12 cellular contexts compared by ENCODE assay signal in genomic region chr10:123153486-123154091, GRCh38. TPM values are rescaled to one million over a fixed set of nuclear protein-coding genes. Genes with fewer than 3 reads are reported as not detected.
DNase-seq lines count a peak whose midpoint lies in the region; ATAC-seq and TF ChIP-seq lines count a peak whose summit lies in the region.
"Had no signal": no experiment of that assay in that cellular context is flagged by ENCODE, and none has a peak within 500 bp of the region (broad histone marks: within the 10 kb centered on the region; RNA-seq: fewer than 3 reads in every experiment).

No MANE protein-coding gene starts in this region.

- peaks cover 51% of the 10 kb centered on the region for H3K4me1 Mint-ChIP-seq in T-helper 1 cell treated with Interleukin-12 subunit alpha and Interleukin-12 subunit beta and Interleukin-4 antibody, amounts not matched to agents 30 μg/mL and 1 μg/mL, for 36 hours (ENCODE audit: low read depth)
- H3K4me1 Mint-ChIP-seq in endodermal cell = peaks cover 16% of the 10 kb centered on the region

- CTCF ChIA-PET in Panc1 (lab: Charles Lee) = interaction anchor here (0.8 to 1.1 kb wide), 2 partner anchors 20 to 227 kb away, joined by 3 read pairs; no protein-coding TSS in a partner anchor

- H3K4me1 ChIP-seq in Panc1 (ENCODE audit: control insufficient read depth, insufficient read depth, low read length) = peaks cover 59% of the 10 kb centered on the region
- peaks cover 3% of the 10 kb centered on the region for H3K4me1 ChIP-seq in endodermal cell (ENCODE audit: control insufficient read depth, insufficient read depth, low read length)
- peaks cover 42% of the 10 kb centered on the region for H3K4me1 ChIP-seq in psoas muscle
- H3K4me1 ChIP-seq in left lung = peaks cover 30 to 67% of the 10 kb centered on the region in 2 donors

- intact Hi-C loops in Panc1 (cut with micrococcal nuclease; ENCODE audit: unreplicated experiment) = loop anchor here (1.0 kb wide), 1 partner anchor 18 kb away; the partner anchor contains the start of gene HMX3
- intact Hi-C loops in psoas muscle (cut with DNase I) = loop anchor here (1.0 to 10.0 kb wide), 4 partner anchors 15 to 199 kb away; partner anchors contain the start of genes ACADSB (in 1 of the 2), C10orf88 (in 1 of the 2) and IKZF5 (in 1 of the 2)
- intact Hi-C loops in left lung (cut with DNase I) = no loop called here

- WGBS in endodermal cell (ENCODE audit: insufficient coverage in 1 of 2, insufficient read length in 1 of 2), 2 experiments = 50 to 72% methylated on average over 3 to 9 of the region's 9 CpGs
- WGBS in psoas muscle, 3 donors = 46 to 50% (median 48%) methylated on average over 9 of the region's 9 CpGs

- POLR2A ChIA-PET in Panc1 (lab: Charles Lee) = interaction anchor here (0.5 to 0.8 kb wide), 6 partner anchors 9 to 645 kb away, joined by 3 to 7 read pairs (median 4); no protein-coding TSS in a partner anchor

- no peaks in the 10 kb centered on the region for H3K27me3 ChIP-seq in Panc1 (ENCODE audit: control insufficient read depth, insufficient read depth, low read length)
- H3K27me3 ChIP-seq in endodermal cell (ENCODE audit: control insufficient read depth, insufficient read depth, low read length, poor library complexity, severe bottlenecking) = peaks cover 51% of the 10 kb centered on the region
- H3K27me3 ChIP-seq in psoas muscle (ENCODE audit: insufficient read depth in 3 of 3, low read length in 2 of 3) = peaks cover 3 to 48% (median 30%) of the 10 kb centered on the region in 3 donors
- H3K27me3 ChIP-seq in left lung = peaks cover 47 to 50% of the 10 kb centered on the region in 2 donors

- ATAC-seq in Panc1 = no peak
- no peak for ATAC-seq in psoas muscle
- ATAC-seq in GM21423 (IDR thresholded peaks at IDR 0.05; ENCODE audit: unreplicated experiment) = no peak
- ATAC-seq in left lung = no peak
- no peak for ATAC-seq in GM18498 (IDR thresholded peaks at IDR 0.05; ENCODE audit: unreplicated experiment)

- peaks cover 42% of the 10 kb centered on the region for H3K36me3 Mint-ChIP-seq in T-helper 1 cell treated with Interleukin-12 subunit alpha and Interleukin-12 subunit beta and Interleukin-4 antibody, amounts not matched to agents 30 μg/mL and 1 μg/mL, for 36 hours (ENCODE audit: low read depth)
- peaks cover 31% of the 10 kb centered on the region for H3K36me3 Mint-ChIP-seq in endodermal cell (ENCODE audit: low read depth)

- H3K36me3 ChIP-seq in Panc1 (ENCODE audit: control insufficient read depth, insufficient read depth, low read length) (peaks cover 30% of the 10 kb centered on the region), endodermal cell (ENCODE audit: control insufficient read depth, insufficient read depth, low read length) (peaks cover 34% of the 10 kb centered on the region), psoas muscle (ENCODE audit: insufficient read depth in 1 of 2, low read depth in 1 of 2) (peaks cover 4 to 34% of the 10 kb centered on the region in 2 donors), left lung (peaks cover 0 to 32% of the 10 kb centered on the region in 2 donors)

- no TSS peak for BruUV-seq in Panc1 (replicated peaks; lab: Mats Ljungman, UMichigan)

- peak overlapping the region; percentile 37 to 81; a peak in 3 of 4 replicates for H3K4me3 ChIP-seq in Panc1 (ENCODE audit: low read depth in 2 of 2, low read length in 2 of 2)
- no peak overlapping the region for H3K4me3 ChIP-seq in endodermal cell (ENCODE audit: low read length)
- peak overlapping the region; percentile 75 for H3K4me3 ChIP-seq in psoas muscle
- H3K4me3 ChIP-seq in left lung = peak overlapping the region in 1 of 2 donors; percentile 95

- H3K9me3 ChIP-seq in Panc1 (ENCODE audit: control insufficient read depth, insufficient read depth, low read depth, low read length) (no peaks in the 10 kb centered on the region), endodermal cell (ENCODE audit: control insufficient read depth, low read length) (no peaks in the 10 kb centered on the region), psoas muscle (no peaks in the 10 kb centered on the region), left lung (no peaks in the 10 kb centered on the region)
- H3K9me3 ChIP-seq: vagina had no signal

- DNase-seq in T-helper 1 cell = no peak
- no peak for DNase-seq in Panc1 (ENCODE audit: low read depth, low spot score)
- no peak for DNase-seq in endodermal cell
- DNase-seq in psoas muscle = no peak
- DNase-seq in left lung = no peak

- no peak for TF ChIP-seq CTCF in Panc1 (IDR thresholded peaks at IDR 0.05)
- TF ChIP-seq CTCF in endodermal cell (conservative IDR thresholded peaks at IDR 0.05) = no peak
- TF ChIP-seq CTCF in psoas muscle (IDR thresholded peaks at IDR 0.05) = no peak
- TF ChIP-seq CTCF in left lung (IDR thresholded peaks at IDR 0.05) = no peak

- H3K27ac Mint-ChIP-seq in T-helper 1 cell treated with Interleukin-12 subunit alpha and Interleukin-12 subunit beta and Interleukin-4 antibody, amounts not matched to agents 30 μg/mL and 1 μg/mL, for 36 hours = peak overlapping the region; percentile 100
- H3K27ac Mint-ChIP-seq in endodermal cell = no peak overlapping the region

- in situ Hi-C loops in Panc1 (cut with HindIII; ENCODE audit: low pct_unique_long_range_greater_than_20kb, low sequenced_read_pairs) = no loop called here

- peak overlapping the region; percentile 99 for H3K4me3 Mint-ChIP-seq in T-helper 1 cell treated with Interleukin-12 subunit alpha and Interleukin-12 subunit beta and Interleukin-4 antibody, amounts not matched to agents 30 μg/mL and 1 μg/mL, for 36 hours
- peak overlapping the region; percentile 96 for H3K4me3 Mint-ChIP-seq in endodermal cell

- H3K27ac ChIP-seq in Panc1 (ENCODE audit: low read length) = peak overlapping the region; percentile 90
- H3K27ac ChIP-seq in endodermal cell (ENCODE audit: low read depth, low read length) = no peak overlapping the region
- no peak overlapping the region for H3K27ac ChIP-seq in psoas muscle
- H3K27ac ChIP-seq in left lung = no peak overlapping the region

- no peaks in the 10 kb centered on the region for H3K9me3 Mint-ChIP-seq in T-helper 1 cell treated with Interleukin-12 subunit alpha and Interleukin-12 subunit beta and Interleukin-4 antibody, amounts not matched to agents 30 μg/mL and 1 μg/mL, for 36 hours
- no peaks in the 10 kb centered on the region for H3K9me3 Mint-ChIP-seq in endodermal cell

- H3K27me3 Mint-ChIP-seq in T-helper 1 cell treated with Interleukin-12 subunit alpha and Interleukin-12 subunit beta and Interleukin-4 antibody, amounts not matched to agents 30 μg/mL and 1 μg/mL, for 36 hours (ENCODE audit: low read depth) = peaks cover 34% of the 10 kb centered on the region
- peaks cover 51% of the 10 kb centered on the region for H3K27me3 Mint-ChIP-seq in endodermal cell (ENCODE audit: insufficient read depth)

- no peak overlapping the region for H3K9ac ChIP-seq in endodermal cell (ENCODE audit: extremely low read depth, low read length, poor library complexity, severe bottlenecking)

RNA-seq across cellular contexts. Expression of gene BUB3, which starts 0.6 kb away (rescaled TPM):
- 237 TPM for total RNA-seq in Panc1 (2021; ENCODE audit: unreplicated experiment)
- polyA plus RNA-seq in Panc1 (2012; ENCODE audit: insufficient read length) = 189 TPM
- total RNA-seq in endodermal cell = 100 to 1,000 TPM; 113 to 130 TPM
- polyA plus RNA-seq in endodermal cell (2013, experiment 1 of 2) = 169 TPM
- polyA plus RNA-seq in endodermal cell (2013, experiment 2 of 2) = 153 TPM
- total RNA-seq in psoas muscle = 10 to 100 TPM; 28.6 to 35.3 (median 31.2) TPM
- 10 to 100 TPM; 32.9 to 67.3 (median 49.1) TPM for polyA plus RNA-seq in psoas muscle
- 10 to 100 TPM; 63.5 to 65.1 TPM for total RNA-seq in left lung

RNA-seq across cellular contexts. Expression of gene HMX2, which starts 5.7 kb away (rescaled TPM):
- total RNA-seq in Panc1 (2021; ENCODE audit: unreplicated experiment) (2.7 TPM), endodermal cell (not detected), psoas muscle (not detected), left lung (not detected)
- polyA plus RNA-seq in Panc1 (2012; ENCODE audit: insufficient read length) = 4.1 TPM
- 0.21 TPM for polyA plus RNA-seq in endodermal cell (2013, experiment 1 of 2)
- not detected for polyA plus RNA-seq in endodermal cell (2013, experiment 2 of 2)
- not detected for polyA plus RNA-seq in psoas muscle
- total RNA-seq: A673, body of pancreas, lung, vagina had no signal
- polyA plus RNA-seq: lung had no signal

RNA-seq across cellular contexts. Expression of gene HMX3, which starts 17.8 kb away (rescaled TPM):
- total RNA-seq in Panc1 (2021; ENCODE audit: unreplicated experiment) (15.2 TPM), endodermal cell (not detected), psoas muscle (not detected), left lung (not detected)
- polyA plus RNA-seq in Panc1 (2012; ENCODE audit: insufficient read length) = 11.9 TPM
- polyA plus RNA-seq in endodermal cell (2013, experiment 1 of 2) = not detected
- polyA plus RNA-seq in endodermal cell (2013, experiment 2 of 2) = not detected
- not detected for polyA plus RNA-seq in psoas muscle
- total RNA-seq: body of pancreas, lung, vagina had no signal
- polyA plus RNA-seq: lung had no signal

Comparison
In these comparisons a context has a peak if more than half of its experiments do, and no peak if none do; other contexts are left out.
1. RNA of gene HMX3, which starts 17.8 kb away (total RNA-seq): 15.2 TPM in Panc1 (single experiment); not detected in endodermal cell, not detected in psoas muscle and not detected in left lung; every median in the first group is over 10 times any median in the second.
2. intact Hi-C loops: an anchor here in Panc1 (1.0 kb wide) and psoas muscle (1.0 to 10.0 kb wide); none called in left lung.